8 cellular contexts compared by ENCODE assay signal in the genomic region with DNA sequence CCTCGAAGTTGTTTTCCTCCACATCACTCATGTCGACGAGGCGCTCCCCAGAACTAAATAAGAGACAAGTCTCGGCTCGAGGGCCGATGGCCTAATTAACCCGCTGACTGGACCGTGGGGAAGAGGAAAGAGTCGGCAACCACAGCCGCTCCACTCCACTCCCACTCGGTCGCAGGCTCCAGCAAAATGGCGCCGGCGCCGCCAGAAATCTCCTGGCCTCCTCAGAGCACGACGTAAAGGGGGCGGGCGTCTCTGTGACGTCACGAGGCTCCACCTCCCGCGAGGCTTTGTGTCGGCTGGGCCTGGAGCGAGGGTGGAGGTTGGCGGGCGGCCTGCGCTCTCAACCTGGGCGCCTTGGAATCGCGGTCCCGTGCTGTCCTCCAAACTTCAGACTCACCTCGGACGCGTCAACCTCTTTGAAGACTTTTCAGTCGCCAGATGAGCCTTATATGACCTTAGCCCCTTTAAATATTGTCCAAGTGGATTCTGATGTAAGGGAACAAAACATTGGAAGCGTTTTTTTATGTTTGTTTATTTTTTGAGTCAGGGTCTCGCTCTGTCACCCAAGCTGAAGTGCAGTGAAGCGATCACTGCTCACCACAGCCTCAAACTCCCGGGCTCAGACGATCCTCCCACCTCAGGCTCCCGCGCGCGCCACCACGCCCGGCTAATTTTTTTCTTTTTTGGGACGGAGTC. TPM values are rescaled to one million over a fixed set of nuclear protein-coding genes. Genes with fewer than 3 reads are reported as not detected.
DNase-seq lines count a peak whose midpoint lies in the region; ATAC-seq and TF ChIP-seq lines count a peak whose summit lies in the region.

A gene (minus strand): TSS at position 188 of the 696 bp plus-strand sequence. CDS start 157 bp downstream, at position 31.

- H3K4me3 Mint-ChIP-seq in activated CD4-positive, alpha-beta T cell treated with anti-CD3 and anti-CD28 coated beads for 36 hours, result peak within 1 kb of the TSS; percentile 96
- peak within 1 kb of the TSS; percentile 100 for H3K4me3 Mint-ChIP-seq in chondrocyte (ENCODE audit: unreplicated experiment)

- H3K27ac Mint-ChIP-seq in activated CD4-positive, alpha-beta T cell treated with anti-CD3 and anti-CD28 coated beads for 36 hours, result peak within 1 kb of the TSS; percentile 100
- H3K27ac Mint-ChIP-seq in chondrocyte (ENCODE audit: unreplicated experiment), result peak within 1 kb of the TSS; percentile 100

- TF ChIP-seq CTCF in BJ (IDR thresholded peaks at IDR 0.05; ENCODE audit: insufficient read depth, low read depth, low read length) (no peak), chondrocyte (IDR thresholded peaks at IDR 0.05) (no peak), kidney epithelial cell (IDR thresholded peaks at IDR 0.05; ENCODE audit: insufficient read depth, low read length, poor library complexity, severe bottlenecking) (no peak)

- H3K4me1 Mint-ChIP-seq in activated CD4-positive, alpha-beta T cell treated with anti-CD3 and anti-CD28 coated beads for 36 hours, result peaks cover 41% of the 10 kb centered on the region
- H3K4me1 Mint-ChIP-seq in chondrocyte (ENCODE audit: low read depth), result peaks cover 43% of the 10 kb centered on the region

- H3K9me3 Mint-ChIP-seq in activated CD4-positive, alpha-beta T cell treated with anti-CD3 and anti-CD28 coated beads for 36 hours (ENCODE audit: low read depth), result no peaks in the 10 kb centered on the region
- no peaks in the 10 kb centered on the region for H3K9me3 Mint-ChIP-seq in chondrocyte (ENCODE audit: low read depth)

- H3K4me3 ChIP-seq in BJ (ENCODE audit: low read depth, low read length), result peak within 1 kb of the TSS; percentile 63
- peak within 1 kb of the TSS; percentile 66 for H3K4me3 ChIP-seq in kidney epithelial cell (ENCODE audit: low read depth, low read length)

- peaks cover 32% of the 10 kb centered on the region for H3K36me3 Mint-ChIP-seq in activated CD4-positive, alpha-beta T cell treated with anti-CD3 and anti-CD28 coated beads for 36 hours (ENCODE audit: low read depth)
- H3K36me3 Mint-ChIP-seq in chondrocyte (ENCODE audit: low read depth), result peaks cover 2% of the 10 kb centered on the region

- H3K27me3 ChIP-seq in BJ (ENCODE audit: control insufficient read depth, insufficient read depth, low read length) (no peaks in the 10 kb centered on the region), kidney epithelial cell (ENCODE audit: control insufficient read depth, insufficient read depth, low read length) (no peaks in the 10 kb centered on the region)

- intact Hi-C loops in activated CD4-positive, alpha-beta T cell treated with anti-CD3 and anti-CD28 coated beads for 36 hours (cut with DNase I, micrococcal nuclease), result loop anchor here (1.0 to 10.0 kb wide), 17 partner anchors 17 to 1593 kb away; a partner anchor contains a TSS

- peak; percentile 89 for ATAC-seq in HG03457 (IDR thresholded peaks at IDR 0.05; ENCODE audit: unreplicated experiment)
- peak; percentile 93 for ATAC-seq in activated CD4-positive, alpha-beta T cell treated with anti-CD3 and anti-CD28 coated beads for 36 hours

- peak; percentile 48 for DNase-seq in BJ (ENCODE audit: low read depth)
- DNase-seq in GM19240 (ENCODE audit: insufficient read length, low spot score), result peak; percentile 81
- DNase-seq in NCI-H524 (lab: John Stamatoyannopoulos, UW), result peak; percentile 85 to 91
- peak; percentile 98 for DNase-seq in activated CD4-positive, alpha-beta T cell treated with anti-CD3 and anti-CD28 coated beads for 36 hours
- DNase-seq in chondrocyte (ENCODE audit: low spot score), result peak; percentile 97
- peak; percentile 57 for DNase-seq in kidney epithelial cell (ENCODE audit: low read depth)
- peak; percentile 98 for DNase-seq in stimulated activated CD4-positive, alpha-beta T cell treated with anti-CD3 and anti-CD28 coated beads, Interleukin-15, amount 100 ng/mL, for 24 hours

- no peaks in the 10 kb centered on the region for H3K27me3 Mint-ChIP-seq in activated CD4-positive, alpha-beta T cell treated with anti-CD3 and anti-CD28 coated beads for 36 hours
- no peaks in the 10 kb centered on the region for H3K27me3 Mint-ChIP-seq in chondrocyte (ENCODE audit: low read depth)

- POLR2A ChIA-PET in BJ (lab: Charles Lee), result no interaction called here
- POLR2A ChIA-PET in activated CD4-positive, alpha-beta T cell treated with anti-CD3 and anti-CD28 coated beads for 36 hours (lab: Charles Lee), result interaction anchor here (0.6 kb wide), 2 partner anchors 18 to 86 kb away, joined by 7 to 9 read pairs; no protein-coding TSS in a partner anchor

- H3K36me3 ChIP-seq in BJ (ENCODE audit: control insufficient read depth, insufficient read depth, low read length) (no peaks in the 10 kb centered on the region), kidney epithelial cell (ENCODE audit: control insufficient read depth, insufficient read depth, low read length) (no peaks in the 10 kb centered on the region)

- CTCF ChIA-PET in BJ (lab: Yijun Ruan, JAX), result interaction anchor here (0.6 kb wide), 1 partner anchor 269 kb away, joined by 3 read pairs; no protein-coding TSS in a partner anchor
- CTCF ChIA-PET in activated CD4-positive, alpha-beta T cell treated with anti-CD3 and anti-CD28 coated beads for 36 hours (lab: Charles Lee), result interaction anchor here (1.1 to 1.5 kb wide), 3 partner anchors 15 to 254 kb away, joined by 4 to 7 read pairs (median 5); no protein-coding TSS in a partner anchor

RNA-seq across cellular contexts. Expression of the gene that starts here (rescaled TPM):
- 29.3 and 56.2 TPM in 2 replicates for polyA plus RNA-seq in BJ (2011; rRNA removed)
- polyA minus RNA-seq in BJ (2011; rRNA and poly(A)+ RNA removed), result 45.7 and 46.0 TPM in 2 replicates
- 100 to 1,000 TPM in 1 of 2 experiments, 10 to 100 TPM in 1; 86.8 to 143 TPM for total RNA-seq in activated CD4-positive, alpha-beta T cell treated with anti-CD3 and anti-CD28 coated beads for 36 hours
- total RNA-seq in chondrocyte (58.3 to 93.2 TPM (median 60.9 TPM) in 3 replicates), kidney epithelial cell (25.8 and 36.9 TPM in 2 replicates)

Comparison
In these comparisons a context has a peak if more than half of its experiments do, and no peak if none do; other contexts are left out.
1. Peak in every context shown above with its lines: DNase-seq, ATAC-seq and H3K4me3 ChIP-seq.
2. DNase-seq: peak in every context shown above with its lines; median percentile 98 in activated CD4-positive, alpha-beta T cell treated with anti-CD3 and anti-CD28 coated beads for 36 hours; 98 in stimulated activated CD4-positive, alpha-beta T cell treated with anti-CD3 and anti-CD28 coated beads, Interleukin-15, amount 100 ng/mL, for 24 hours; 97 in chondrocyte; 88 in NCI-H524; 81 in GM19240; 57 in kidney epithelial cell; 48 in BJ.